10 cellular contexts compared by ENCODE assay signal in the genomic region with DNA sequence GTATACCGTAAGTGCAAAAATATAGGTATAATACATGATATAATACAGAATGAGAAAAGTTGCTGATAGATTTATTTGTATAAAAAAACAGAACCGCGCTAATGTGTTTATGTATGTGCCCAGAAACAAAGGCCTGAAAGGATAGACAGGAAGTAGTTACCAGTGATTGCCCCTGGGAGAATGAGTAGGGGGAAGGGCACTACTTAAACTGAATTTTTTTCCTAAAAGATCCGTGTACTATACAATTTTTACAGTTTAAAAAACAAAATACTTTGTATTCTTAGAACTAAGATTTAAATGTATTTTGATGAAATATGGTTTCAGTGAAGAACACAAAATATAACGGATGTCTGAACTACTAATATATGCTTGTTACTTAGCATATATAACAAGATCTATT. TPM values are rescaled to one million over a fixed set of nuclear protein-coding genes. Genes with fewer than 3 reads are reported as not detected.
A peak's percentile ranks its signal among the peaks of the same experiment; 100 is the strongest.
DNase-seq lines count a peak whose midpoint lies in the region; ATAC-seq and TF ChIP-seq lines count a peak whose summit lies in the region.
"Had no signal": no experiment of that assay in that cellular context is flagged by ENCODE, and none has a peak within 500 bp of the region (broad histone marks: within the 10 kb centered on the region; RNA-seq: fewer than 3 reads in every experiment).

No MANE protein-coding gene starts in this region.

- no peak overlapping the region for H2BK12ac ChIP-seq in neuronal stem cell (ENCODE audit: low read length)

- DNase-seq in CD14-positive monocyte (ENCODE audit: low spot score) (no peak), HL-60 (ENCODE audit: low read depth in 1 of 2, low spot score in 1 of 2) (no peak), neuronal stem cell (ENCODE audit: low spot score) (no peak), putamen (ENCODE audit: low spot score) (no peak), cerebellar cortex (ENCODE audit: low spot score) (no peak)
- DNase-seq: stimulated activated CD4-positive, alpha-beta T cell treated with anti-CD3 and anti-CD28 coated beads, Interleukin-2, amount 100 ng/mL, for 24 hours had no signal

- intact Hi-C loops in CD14-positive monocyte (cut with micrococcal nuclease), result loop anchor here (10.0 kb wide), 2 partner anchors 70 to 1640 kb away; partner anchors contain the start of genes CCDC6 (in 1 of the 2) and UBE2D1 (in 1 of the 2)

- peaks cover 56% of the 10 kb centered on the region for H3K4me1 Mint-ChIP-seq in CD14-positive monocyte

- H3K9ac ChIP-seq in iPS-18a (ENCODE audit: low read length) (no peak overlapping the region), neuronal stem cell (ENCODE audit: low read depth, low read length, poor library complexity) (no peak overlapping the region)

- no peak overlapping the region for H2AFZ ChIP-seq in neuronal stem cell (ENCODE audit: low read length)

- WGBS in neuronal stem cell (ENCODE audit: extremely low coverage in 2 of 2, insufficient read length in 2 of 2, insufficient replicate concordance in 1 of 2), 2 donors, result no CpG with 5 or more reads among the region's 5 CpGs

- peaks cover 0 to 8% (median 0%) of the 10 kb centered on the region in 7 donors for H3K9me3 Mint-ChIP-seq in CD14-positive monocyte

- H3K4me3 Mint-ChIP-seq in CD14-positive monocyte, result peak overlapping the region; percentile 35 to 98

- TF ChIP-seq CTCF in CD14-positive monocyte (IDR thresholded peaks at IDR 0.05) (no peak), HL-60 (IDR thresholded peaks at IDR 0.05; ENCODE audit: insufficient read depth, low read length) (no peak)

- no peaks in the 10 kb centered on the region for H3K9me3 ChIP-seq in iPS-18a (ENCODE audit: control insufficient read depth, low read depth, low read length)
- H3K9me3 ChIP-seq in neuronal stem cell (replicated peaks in 1 of 2; ENCODE audit: control insufficient read depth in 2 of 2, insufficient read depth in 1 of 2, low read depth in 1 of 2, low read length in 2 of 2), result no peaks in the 10 kb centered on the region

- H2BK15ac ChIP-seq in neuronal stem cell (ENCODE audit: low read length), result no peak overlapping the region

- no peak overlapping the region for H2AK5ac ChIP-seq in neuronal stem cell (ENCODE audit: low read depth, low read length)

- peaks cover 2% of the 10 kb centered on the region for H3K79me1 ChIP-seq in neuronal stem cell (ENCODE audit: low read depth, low read length)

- no peak overlapping the region for H3K4ac ChIP-seq in neuronal stem cell (ENCODE audit: low read length)

- H3K4me2 ChIP-seq in neuronal stem cell (ENCODE audit: insufficient read depth, low read length, poor library complexity, severe bottlenecking), result no peak overlapping the region

- H3K4me3 ChIP-seq in HL-60 (replicated peaks; ENCODE audit: insufficient read depth, low read length) (no peak overlapping the region), iPS-18a (ENCODE audit: low read length) (peak overlapping the region; percentile 22), neuronal stem cell (ENCODE audit: low read length in 2 of 2) (peak overlapping the region in 1 of 2 donors; percentile 7)

- H3K27me3 Mint-ChIP-seq in CD14-positive monocyte (ENCODE audit: low read depth in 3 of 3), result no peaks in the 10 kb centered on the region

- no peak overlapping the region for H4K8ac ChIP-seq in neuronal stem cell (ENCODE audit: low read depth, low read length)

- H3K27ac ChIP-seq in HL-60 (replicated peaks) (peak overlapping the region; percentile 96), iPS-18a (ENCODE audit: low read length) (no peak overlapping the region), neuronal stem cell (replicated peaks; ENCODE audit: low read length) (no peak overlapping the region)
- H3K27ac ChIP-seq: VCaP had no signal

- H3K36me3 ChIP-seq in iPS-18a (ENCODE audit: control insufficient read depth, low read depth, low read length) (no peaks in the 10 kb centered on the region), neuronal stem cell (replicated peaks in 1 of 2; ENCODE audit: control insufficient read depth in 2 of 2, insufficient read depth in 2 of 2, low read length in 2 of 2) (no peaks in the 10 kb centered on the region)

- H3K27ac Mint-ChIP-seq in CD14-positive monocyte, result peak overlapping the region in 5 of 7 donors; percentile 11 to 100 (median 99)

- no peak overlapping the region for H3K14ac ChIP-seq in neuronal stem cell (ENCODE audit: low read length)

- peaks cover 0 to 5% of the 10 kb centered on the region in 2 donors for H3K36me3 Mint-ChIP-seq in CD14-positive monocyte

- no peak overlapping the region for H2BK120ac ChIP-seq in neuronal stem cell (ENCODE audit: low read depth, low read length)

- no peak overlapping the region for H3K18ac ChIP-seq in neuronal stem cell (ENCODE audit: low read length)

- H3K4me1 ChIP-seq in iPS-18a (ENCODE audit: control insufficient read depth, low read depth, low read length) (peaks cover 23% of the 10 kb centered on the region), neuronal stem cell (ENCODE audit: control insufficient read depth in 2 of 2, insufficient read depth in 1 of 2, low read depth in 1 of 2, low read length in 2 of 2) (peaks cover 0 to 7% of the 10 kb centered on the region in 2 donors)

- H4K91ac ChIP-seq in neuronal stem cell (ENCODE audit: low read depth, low read length, poor library complexity), result no peak overlapping the region

- H3K23ac ChIP-seq in neuronal stem cell (ENCODE audit: low read depth, low read length, poor library complexity), result no peak overlapping the region

- H2BK5ac ChIP-seq in neuronal stem cell (ENCODE audit: low read length), result no peak overlapping the region

- ATAC-seq in SK-N-SH treated with all-trans-retinoic acid at 6 μM for 48 hours (no peak), HG02885 (IDR thresholded peaks at IDR 0.05; ENCODE audit: poor library complexity, unreplicated experiment) (no peak)

- H3K27me3 ChIP-seq in HL-60 (ENCODE audit: insufficient read depth, poor library complexity, severe bottlenecking) (no peaks in the 10 kb centered on the region), iPS-18a (ENCODE audit: control insufficient read depth, insufficient read depth, low read length) (peaks cover 15% of the 10 kb centered on the region), neuronal stem cell (ENCODE audit: control insufficient read depth in 3 of 3, insufficient read depth in 3 of 3, low read depth in 1 of 3, low read length in 3 of 3) (no peaks in the 10 kb centered on the region)

TF ChIP-seq in SK-N-SH treated with all-trans-retinoic acid at 6 μM for 48 hours, 23 proteins besides CTCF, POLR2A, EP300 and RAD21:
- TF ChIP-seq ARNTL (CRISPR knock-in tag; IDR thresholded peaks at IDR 0.05; ENCODE audit: borderline replicate concordance, low read depth) (no peak), TSHZ2 (CRISPR knock-in tag; IDR thresholded peaks at IDR 0.05) (peak; percentile 38; the same call in 1 of the 2 replicates), TOX (CRISPR knock-in tag; IDR thresholded peaks at IDR 0.05; ENCODE audit: borderline replicate concordance) (no peak)

RNA-seq across cellular contexts. Expression of gene IPMK, which starts 2.9 kb away (rescaled TPM):
- 10 to 100 TPM in 1 of 2 donors, 1 to 10 TPM in 1; 8.8 to 10.9 TPM for polyA plus RNA-seq in CD14-positive monocyte
- 5.0 TPM for polyA plus RNA-seq in neuronal stem cell (2013, experiment 1 of 2)
- polyA plus RNA-seq in neuronal stem cell (2013, experiment 2 of 2), result 5.2 TPM

RNA-seq across cellular contexts. Expression of gene CISD1, which starts 4.2 kb away (rescaled TPM):
- 10 to 100 TPM; 24.9 to 29.4 TPM for polyA plus RNA-seq in CD14-positive monocyte
- polyA plus RNA-seq in neuronal stem cell (2013, experiment 1 of 2), result 56.0 TPM
- polyA plus RNA-seq in neuronal stem cell (2013, experiment 2 of 2), result 51.1 TPM
